14 cellular contexts compared by ENCODE assay signal in the genomic region with DNA sequence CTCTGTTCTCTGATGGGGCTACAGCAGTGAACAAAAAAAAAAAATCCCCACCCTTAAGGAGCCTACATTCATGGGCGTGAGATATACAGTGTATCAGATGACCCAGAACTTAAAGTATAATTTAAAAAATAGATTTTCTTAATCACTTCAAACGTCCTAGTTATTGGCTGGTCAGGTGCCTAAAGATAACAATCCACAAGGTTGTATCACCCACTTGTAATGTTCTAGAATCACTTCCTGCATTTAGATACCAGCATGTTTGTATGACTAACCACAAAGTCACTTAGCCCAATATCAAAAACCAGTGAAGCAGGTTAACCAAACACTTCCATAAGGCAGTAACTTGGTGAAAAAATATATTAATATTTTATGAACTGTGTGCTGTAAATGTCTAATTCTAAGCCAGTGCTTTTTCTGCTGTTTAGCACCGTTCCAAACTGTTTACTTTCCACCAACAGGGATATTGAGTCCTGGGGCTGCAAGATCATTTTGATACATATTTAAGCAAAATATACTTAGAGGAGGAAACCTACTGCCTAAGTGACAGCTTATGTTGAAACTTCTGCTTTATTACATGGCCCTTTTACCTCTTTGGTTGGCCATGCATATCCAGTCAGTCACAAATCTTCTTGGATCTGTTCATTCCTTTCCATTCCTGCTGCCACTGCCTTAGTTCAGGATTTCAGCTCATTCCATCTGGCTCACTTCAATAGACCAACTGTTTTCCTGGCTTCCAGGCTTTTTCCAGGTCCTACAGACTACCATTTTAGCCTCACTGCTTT. TPM values are rescaled to one million over a fixed set of nuclear protein-coding genes. Genes with fewer than 3 reads are reported as not detected.
DNase-seq lines count a peak whose midpoint lies in the region; ATAC-seq and TF ChIP-seq lines count a peak whose summit lies in the region.
"Had no signal": no experiment of that assay in that cellular context is flagged by ENCODE, and none has a peak within 500 bp of the region (broad histone marks: within the 10 kb centered on the region; RNA-seq: fewer than 3 reads in every experiment).

No MANE protein-coding gene starts in this region.

- intact Hi-C loops in activated T-helper 2 cell treated with anti-CD3 and anti-CD28 coated beads, Interferon-gamma antibody, Interleukin-2, Interleukin-4, amounts not matched to agents 10 μg/mL and 5 μg/mL and 100 μg/mL, durations not matched to agents 14 hours and 24 hours and 36 hours (cut with micrococcal nuclease), result loop anchor here (10.0 kb wide), 1 partner anchor 436 kb away; the partner anchor contains the start of gene MAP7D3
- intact Hi-C loops in natural killer cell (cut with micrococcal nuclease), result loop anchor here (5.0 to 10.0 kb wide), 3 partner anchors 54 to 196 kb away; partner anchors contain the start of gene HTATSF1

- H3K27me3 Mint-ChIP-seq in activated T-helper 2 cell treated with anti-CD3 and anti-CD28 coated beads, Interferon-gamma antibody, Interleukin-2, Interleukin-4, amounts not matched to agents 10 μg/mL and 5 μg/mL and 100 μg/mL, durations not matched to agents 14 hours and 24 hours and 36 hours (ENCODE audit: low read depth), result no peaks in the 10 kb centered on the region
- H3K27me3 Mint-ChIP-seq in natural killer cell (ENCODE audit: low read depth in 2 of 2), result peaks cover 0 to 11% of the 10 kb centered on the region in 2 donors

- peaks cover 69% of the 10 kb centered on the region for H3K4me1 Mint-ChIP-seq in activated T-helper 2 cell treated with anti-CD3 and anti-CD28 coated beads, Interferon-gamma antibody, Interleukin-2, Interleukin-4, amounts not matched to agents 10 μg/mL and 5 μg/mL and 100 μg/mL, durations not matched to agents 14 hours and 24 hours and 36 hours (ENCODE audit: low read depth)
- peaks cover 45 to 52% of the 10 kb centered on the region in 2 donors for H3K4me1 Mint-ChIP-seq in natural killer cell

- peak; percentile 53 to 64 (median 56) for ATAC-seq in natural killer cell

- H3K27ac Mint-ChIP-seq in activated T-helper 2 cell treated with anti-CD3 and anti-CD28 coated beads, Interferon-gamma antibody, Interleukin-2, Interleukin-4, amounts not matched to agents 10 μg/mL and 5 μg/mL and 100 μg/mL, durations not matched to agents 14 hours and 24 hours and 36 hours, result peak overlapping the region; percentile 84
- H3K27ac Mint-ChIP-seq in natural killer cell, result peak overlapping the region; percentile 63 to 87

- no peaks in the 10 kb centered on the region for H3K9me3 Mint-ChIP-seq in activated T-helper 2 cell treated with anti-CD3 and anti-CD28 coated beads, Interferon-gamma antibody, Interleukin-2, Interleukin-4, amounts not matched to agents 10 μg/mL and 5 μg/mL and 100 μg/mL, durations not matched to agents 14 hours and 24 hours and 36 hours
- no peaks in the 10 kb centered on the region for H3K9me3 Mint-ChIP-seq in natural killer cell
- H3K9me3 Mint-ChIP-seq: IgD-negative memory B cell had no signal

- H3K4me3 Mint-ChIP-seq in activated T-helper 2 cell treated with anti-CD3 and anti-CD28 coated beads, Interferon-gamma antibody, Interleukin-2, Interleukin-4, amounts not matched to agents 10 μg/mL and 5 μg/mL and 100 μg/mL, durations not matched to agents 14 hours and 24 hours and 36 hours (ENCODE audit: low read depth), result peak overlapping the region; percentile 51
- H3K4me3 Mint-ChIP-seq in natural killer cell, result peak overlapping the region; percentile 47
- H3K4me3 Mint-ChIP-seq: IgD-negative memory B cell had no signal

- peak; percentile 38 for DNase-seq in DMS53 (lab: John Stamatoyannopoulos, UW)
- DNase-seq in DMS53 treated with DMSO at 0.1 percent for 48 hours (lab: John Stamatoyannopoulos, UW; ENCODE audit: unreplicated experiment), result no peak
- peak; percentile 79 for DNase-seq in Jurkat, Clone E6-1 (ENCODE audit: low read depth, low spot score)
- no peak for DNase-seq in activated T-helper 2 cell treated with anti-CD3 and anti-CD28 coated beads, Interferon-gamma antibody, Interleukin-2, Interleukin-4, amounts not matched to agents 10 μg/mL and 5 μg/mL and 100 μg/mL, durations not matched to agents 14 hours and 24 hours and 36 hours (ENCODE audit: low spot score)
- no peak for DNase-seq in natural killer cell
- DNase-seq in DMS153 (lab: John Stamatoyannopoulos, UW), result no peak
- DNase-seq in COLO668 (lab: John Stamatoyannopoulos, UW; ENCODE audit: unreplicated experiment), result no peak
- DNase-seq in NCI-H128 (lab: John Stamatoyannopoulos, UW; ENCODE audit: unreplicated experiment), result no peak
- DNase-seq: 8988T, activated gamma-delta T cell treated with Interleukin-2 at 50 U/mL for 16 hours, GDM1, NCI-H524 treated with DMSO at 0.1 percent for 48 hours had no signal

- H3K4me3 ChIP-seq in Jurkat, Clone E6-1 (ENCODE audit: low read length), result no peak overlapping the region
- H3K4me3 ChIP-seq: suprapubic skin had no signal

- no peak for TF ChIP-seq CTCF in natural killer cell (IDR thresholded peaks at IDR 0.05)

- peaks cover 46% of the 10 kb centered on the region for H3K36me3 Mint-ChIP-seq in activated T-helper 2 cell treated with anti-CD3 and anti-CD28 coated beads, Interferon-gamma antibody, Interleukin-2, Interleukin-4, amounts not matched to agents 10 μg/mL and 5 μg/mL and 100 μg/mL, durations not matched to agents 14 hours and 24 hours and 36 hours (ENCODE audit: low read depth)
- no peaks in the 10 kb centered on the region for H3K36me3 Mint-ChIP-seq in natural killer cell
- H3K36me3 Mint-ChIP-seq: IgD-negative memory B cell had no signal

RNA-seq across cellular contexts. Expression of gene CD40LG, which starts 43.3 kb away (rescaled TPM):
- polyA plus RNA-seq in Jurkat, Clone E6-1 (2012; ENCODE audit: insufficient read depth, insufficient read length), result 0.64 TPM
- 123 and 127 TPM in 2 replicates for total RNA-seq in activated T-helper 2 cell treated with anti-CD3 and anti-CD28 coated beads, Interferon-gamma antibody, Interleukin-2, Interleukin-4, amounts not matched to agents 10 μg/mL and 5 μg/mL and 100 μg/mL, durations not matched to agents 14 hours and 24 hours and 36 hours
- 1 to 10 TPM in 1 of 3 donors, under 1 TPM in 1, not detected in 1; 0.77 to 1.5 TPM for total RNA-seq in natural killer cell
- total RNA-seq: suprapubic skin had no signal

Comparison
In these comparisons a context has a peak if more than half of its experiments do, and no peak if none do; other contexts are left out.
1. DNase-seq: peak in DMS53 (single experiment) and Jurkat, Clone E6-1 (single experiment); none in DMS53 treated with DMSO at 0.1 percent for 48 hours (single experiment), activated T-helper 2 cell treated with anti-CD3 and anti-CD28 coated beads, Interferon-gamma antibody, Interleukin-2, Interleukin-4, amounts not matched to agents 10 μg/mL and 5 μg/mL and 100 μg/mL, durations not matched to agents 14 hours and 24 hours and 36 hours (single experiment), natural killer cell (single experiment), DMS153 (single experiment), COLO668 (single experiment) and NCI-H128 (single experiment).
2. RNA of gene CD40LG, which starts 43.3 kb away (total RNA-seq): 123 to 127 TPM in activated T-helper 2 cell treated with anti-CD3 and anti-CD28 coated beads, Interferon-gamma antibody, Interleukin-2, Interleukin-4, amounts not matched to agents 10 μg/mL and 5 μg/mL and 100 μg/mL, durations not matched to agents 14 hours and 24 hours and 36 hours; 0.77 to 1.5 TPM in natural killer cell; every median in the first group is over 10 times any median in the second.